Comparison of ENCODE assay signal across 8 cellular contexts in genomic region chr19:10747271-10747670, GRCh38. TPM values are rescaled to one million over a fixed set of nuclear protein-coding genes. Genes with fewer than 3 reads are reported as not detected.
DNase-seq lines count a peak whose midpoint lies in the region; ATAC-seq, FAIRE-seq and TF ChIP-seq lines count a peak whose summit lies in the region.

No MANE protein-coding gene starts in this region.

- intact Hi-C loops in activated CD4-positive, alpha-beta T cell treated with anti-CD3 and anti-CD28 coated beads for 36 hours (cut with DNase I, micrococcal nuclease) = no loop called here
- intact Hi-C loops in Caco-2 (cut with micrococcal nuclease; ENCODE audit: unreplicated experiment) = no loop called here

- H3K36me3 ChIP-seq in keratinocyte (ENCODE audit: control insufficient read depth in 2 of 2, extremely low read depth in 1 of 2, insufficient read depth in 2 of 2, low read length in 2 of 2) (peaks cover 0 to 3% of the 10 kb centered on the region in 2 experiments), Caco-2 (ENCODE audit: control insufficient read depth, insufficient read depth, low read length) (no peaks in the 10 kb centered on the region)

- H3K9ac ChIP-seq in keratinocyte (ENCODE audit: control insufficient read depth, extremely low read depth, insufficient read depth, low read length) = no peak overlapping the region

- H2AFZ ChIP-seq in keratinocyte (ENCODE audit: control insufficient read depth, low read length) = no peak overlapping the region

- peaks cover 67% of the 10 kb centered on the region for H3K4me1 Mint-ChIP-seq in activated CD4-positive, alpha-beta T cell treated with anti-CD3 and anti-CD28 coated beads for 36 hours
- H3K4me1 Mint-ChIP-seq in T-cell (peaks cover 62 to 88% (median 77%) of the 10 kb centered on the region in 3 donors), Caco-2 (ENCODE audit: low read depth, unreplicated experiment) (peaks cover 6% of the 10 kb centered on the region)
- H3K4me1 Mint-ChIP-seq in stimulated activated memory B cell treated with anti-CD40 and anti-IgM and Interleukin-4, amounts not matched to agents 10 μg/mL and 1 μg/mL and 100 μg/mL, for 72 hours = peaks cover 75% of the 10 kb centered on the region

- no peak for FAIRE-seq in keratinocyte (lab: Jason Lieb, UNC)

- H3K27me3 Mint-ChIP-seq in activated CD4-positive, alpha-beta T cell treated with anti-CD3 and anti-CD28 coated beads for 36 hours = no peaks in the 10 kb centered on the region
- H3K27me3 Mint-ChIP-seq in T-cell (no peaks in the 10 kb centered on the region), Caco-2 (ENCODE audit: insufficient read depth, unreplicated experiment) (no peaks in the 10 kb centered on the region)
- no peaks in the 10 kb centered on the region for H3K27me3 Mint-ChIP-seq in stimulated activated memory B cell treated with anti-CD40 and anti-IgM and Interleukin-4, amounts not matched to agents 10 μg/mL and 1 μg/mL and 100 μg/mL, for 72 hours

- no peak for DNase-seq in activated CD4-positive, alpha-beta T cell treated with anti-CD3 and anti-CD28 coated beads for 36 hours
- DNase-seq in activated CD4-positive, alpha-beta T cell treated with anti-CD3 and anti-CD28 coated beads, Interleukin-2, amount 50 U/mL, for 4 hours = no peak
- no peak for DNase-seq in T-cell
- DNase-seq in keratinocyte (ENCODE audit: low read depth, low spot score) = peak; percentile 19
- DNase-seq in AML-193 (lab: John Stamatoyannopoulos, UW) = no peak
- DNase-seq in Caco-2 = no peak

- H4K20me1 ChIP-seq in keratinocyte (ENCODE audit: control insufficient read depth, extremely low read depth, insufficient read depth, low read length) = peaks cover 37% of the 10 kb centered on the region

- H3K79me2 ChIP-seq in keratinocyte (ENCODE audit: control insufficient read depth, insufficient read depth, low read length) = peaks cover 77% of the 10 kb centered on the region

- peak overlapping the region; percentile 55 for H3K27ac Mint-ChIP-seq in activated CD4-positive, alpha-beta T cell treated with anti-CD3 and anti-CD28 coated beads for 36 hours
- H3K27ac Mint-ChIP-seq in T-cell (peak overlapping the region; percentile 77 to 84), Caco-2 (ENCODE audit: unreplicated experiment) (no peak overlapping the region)
- H3K27ac Mint-ChIP-seq in stimulated activated memory B cell treated with anti-CD40 and anti-IgM and Interleukin-4, amounts not matched to agents 10 μg/mL and 1 μg/mL and 100 μg/mL, for 72 hours = peak overlapping the region; percentile 76

- H3K4me2 ChIP-seq in keratinocyte (ENCODE audit: control insufficient read depth, extremely low read depth, insufficient read depth, low read depth, low read length) = peak overlapping the region; percentile 73

- peak overlapping the region; percentile 10 for H3K27ac ChIP-seq in keratinocyte (ENCODE audit: control insufficient read depth, insufficient read depth, low read length)

- TF ChIP-seq CTCF in keratinocyte (optimal IDR thresholded peaks at IDR 0.05 in 1 of 3, IDR thresholded peaks at IDR 0.05 in 1 of 3, conservative IDR thresholded peaks at IDR 0.05 in 1 of 3; ENCODE audit: extremely low read depth in 1 of 3, insufficient read depth in 2 of 3, low read length in 3 of 3) (no peak), Caco-2 (IDR thresholded peaks at IDR 0.05; ENCODE audit: insufficient read depth in 1 of 2, low read depth in 1 of 2, low read length in 1 of 2, severe bottlenecking in 1 of 2, unreplicated experiment in 1 of 2) (no peak)

- H3K36me3 Mint-ChIP-seq in activated CD4-positive, alpha-beta T cell treated with anti-CD3 and anti-CD28 coated beads for 36 hours (ENCODE audit: low read depth) = no peaks in the 10 kb centered on the region
- H3K36me3 Mint-ChIP-seq in T-cell (no peaks in the 10 kb centered on the region), Caco-2 (ENCODE audit: insufficient read depth, unreplicated experiment) (peaks cover 19% of the 10 kb centered on the region)
- no peaks in the 10 kb centered on the region for H3K36me3 Mint-ChIP-seq in stimulated activated memory B cell treated with anti-CD40 and anti-IgM and Interleukin-4, amounts not matched to agents 10 μg/mL and 1 μg/mL and 100 μg/mL, for 72 hours

- CTCF ChIA-PET in activated CD4-positive, alpha-beta T cell treated with anti-CD3 and anti-CD28 coated beads for 36 hours (lab: Charles Lee) = no interaction called here
- CTCF ChIA-PET in T-cell (lab: Charles Lee) (interaction anchor here in 1 of 2 donors (0.6 to 0.7 kb wide), 2 partner anchors 16 to 26 kb away, joined by 4 to 5 read pairs; no protein-coding TSS in a partner anchor), Caco-2 (lab: Charles Lee) (no interaction called here)

- POLR2A ChIA-PET in activated CD4-positive, alpha-beta T cell treated with anti-CD3 and anti-CD28 coated beads for 36 hours (lab: Charles Lee) = no interaction called here
- POLR2A ChIA-PET in T-cell (lab: Charles Lee) (no interaction called here), Caco-2 (lab: Charles Lee) (no interaction called here)

- no peaks in the 10 kb centered on the region for H3K27me3 ChIP-seq in keratinocyte (ENCODE audit: control insufficient read depth, extremely low read depth, insufficient read depth, low read length)
- H3K27me3 ChIP-seq in Caco-2 (replicated peaks; ENCODE audit: control insufficient read depth, insufficient read depth, low read length) = no peaks in the 10 kb centered on the region

- peaks cover 52% of the 10 kb centered on the region for H3K4me1 ChIP-seq in keratinocyte (ENCODE audit: control insufficient read depth, extremely low read depth, insufficient read depth, low read length)
- no peaks in the 10 kb centered on the region for H3K4me1 ChIP-seq in Caco-2

- H3K9me1 ChIP-seq in keratinocyte (ENCODE audit: control insufficient read depth, extremely low read depth, insufficient read depth, low read length) = peaks cover 10% of the 10 kb centered on the region

- no peak overlapping the region for H3K4me3 Mint-ChIP-seq in activated CD4-positive, alpha-beta T cell treated with anti-CD3 and anti-CD28 coated beads for 36 hours
- H3K4me3 Mint-ChIP-seq in T-cell (peak overlapping the region in 1 of 3 donors; percentile 58), Caco-2 (ENCODE audit: unreplicated experiment) (no peak overlapping the region)
- H3K4me3 Mint-ChIP-seq in stimulated activated memory B cell treated with anti-CD40 and anti-IgM and Interleukin-4, amounts not matched to agents 10 μg/mL and 1 μg/mL and 100 μg/mL, for 72 hours = no peak overlapping the region

- H3K4me3 ChIP-seq in keratinocyte (ENCODE audit: control insufficient read depth in 2 of 3, extremely low read depth in 1 of 3, insufficient read depth in 2 of 3, low read depth in 1 of 3, low read length in 3 of 3) = peak overlapping the region in 2 of 3 experiments; percentile 32 to 41
- H3K4me3 ChIP-seq in Caco-2 (ENCODE audit: low read depth, low read length) = no peak overlapping the region

- no TSS peak for BruUV-seq in Caco-2 (replicated peaks; lab: Mats Ljungman, UMichigan)

- no peaks in the 10 kb centered on the region for H3K9me3 ChIP-seq in keratinocyte (ENCODE audit: control insufficient read depth, low read depth, low read length)
- no peaks in the 10 kb centered on the region for H3K9me3 ChIP-seq in Caco-2

- no peaks in the 10 kb centered on the region for H3K9me3 Mint-ChIP-seq in activated CD4-positive, alpha-beta T cell treated with anti-CD3 and anti-CD28 coated beads for 36 hours (ENCODE audit: low read depth)
- H3K9me3 Mint-ChIP-seq in T-cell (no peaks in the 10 kb centered on the region), Caco-2 (ENCODE audit: unreplicated experiment) (no peaks in the 10 kb centered on the region)
- H3K9me3 Mint-ChIP-seq in stimulated activated memory B cell treated with anti-CD40 and anti-IgM and Interleukin-4, amounts not matched to agents 10 μg/mL and 1 μg/mL and 100 μg/mL, for 72 hours = no peaks in the 10 kb centered on the region

- dilution Hi-C loops in keratinocyte (cut with MboI; ENCODE audit: extremely low pct_ligation_motif_present, low sequenced_read_pairs) = no loop called here

- no peak for ATAC-seq in activated CD4-positive, alpha-beta T cell treated with anti-CD3 and anti-CD28 coated beads for 36 hours
- no peak for ATAC-seq in T-cell (replicated peaks in 1 of 4)
- no peak for ATAC-seq in stimulated activated memory B cell treated with anti-CD40 and anti-IgM and Interleukin-4, amounts not matched to agents 10 μg/mL and 1 μg/mL and 100 μg/mL, for 72 hours
- no peak for ATAC-seq in GM19455 (IDR thresholded peaks at IDR 0.05; ENCODE audit: unreplicated experiment)

RNA-seq across cellular contexts. Expression of gene DNM2, which starts 29.4 kb away (rescaled TPM):
- total RNA-seq in activated CD4-positive, alpha-beta T cell treated with anti-CD3 and anti-CD28 coated beads for 36 hours = 100 to 1,000 TPM; 167 to 185 TPM
- 100 to 1,000 TPM; 272 to 329 (median 297) TPM for total RNA-seq in T-cell
- polyA plus RNA-seq in keratinocyte = 60.1 to 71.4 TPM (median 63.5 TPM) in 3 replicates
- 86.4 TPM for polyA plus RNA-seq in keratinocyte (2011; ENCODE audit: low read depth)
- 45.7 and 57.6 TPM in 2 replicates for polyA plus RNA-seq in keratinocyte (2011; cell fraction: cytosol; rRNA removed)
- polyA plus RNA-seq in keratinocyte (2011; cell fraction: nucleus; rRNA removed) = 115 and 147 TPM in 2 replicates
- 83.1 and 89.6 TPM in 2 replicates for polyA plus RNA-seq in keratinocyte (2012; ENCODE audit: low replicate concordance)
- polyA minus RNA-seq in keratinocyte = 124 to 251 TPM (median 207 TPM) in 3 replicates
- 141 TPM for polyA minus RNA-seq in keratinocyte (2011; cell fraction: cytosol; rRNA and poly(A)+ RNA removed)
- 112 and 147 TPM in 2 replicates for polyA minus RNA-seq in keratinocyte (2011; cell fraction: nucleus; rRNA and poly(A)+ RNA removed)
- 137 and 138 TPM in 2 replicates for total RNA-seq in Caco-2 (2022)

RNA-seq across cellular contexts. Expression of gene QTRT1, which starts 46.0 kb away (rescaled TPM):
- total RNA-seq in activated CD4-positive, alpha-beta T cell treated with anti-CD3 and anti-CD28 coated beads for 36 hours = 10 to 100 TPM; 51.5 to 52.8 TPM
- total RNA-seq in T-cell (10 to 100 TPM; 47.7 to 68.1 (median 55.1) TPM), Caco-2 (2022) (32.2 and 43.4 TPM in 2 replicates)
- polyA plus RNA-seq in keratinocyte = 25.9 to 34.6 TPM (median 31.3 TPM) in 3 replicates
- 9.5 TPM for polyA plus RNA-seq in keratinocyte (2011; ENCODE audit: low read depth)
- 7.0 and 16.2 TPM in 2 replicates for polyA plus RNA-seq in keratinocyte (2011; cell fraction: cytosol; rRNA removed)
- polyA plus RNA-seq in keratinocyte (2011; cell fraction: nucleus; rRNA removed) = 98.0 and 109 TPM in 2 replicates
- 31.1 and 33.2 TPM in 2 replicates for polyA plus RNA-seq in keratinocyte (2012; ENCODE audit: low replicate concordance)
- 9.4 to 20.9 TPM (median 12.9 TPM) in 3 replicates for polyA minus RNA-seq in keratinocyte
- polyA minus RNA-seq in keratinocyte (2011; cell fraction: cytosol; rRNA and poly(A)+ RNA removed) = 17.1 TPM
- polyA minus RNA-seq in keratinocyte (2011; cell fraction: nucleus; rRNA and poly(A)+ RNA removed) = 10.2 and 12.4 TPM in 2 replicates
